In genomic region chr10:88244781-88245350, GRCh38 we compare ENCODE assay signal across 2 cellular contexts.
TF ChIP-seq lines count a peak whose summit lies in the region.

No MANE protein-coding gene starts in this region.

TF ChIP-seq in HEK293, 187 proteins besides CTCF, POLR2A, EP300 and RAD21 (continued from another document):
- no peak for TF ChIP-seq ZNF488 (tag by site-specific recombination; IDR thresholded peaks at IDR 0.05)
- TF ChIP-seq HOXA7 (CRISPR knock-in tag; IDR thresholded peaks at IDR 0.05; ENCODE audit: borderline replicate concordance), result no peak
- TF ChIP-seq ZNF645 (tag by site-specific recombination; IDR thresholded peaks at IDR 0.05), result no peak
- no peak for TF ChIP-seq ZXDB (tag by site-specific recombination; IDR thresholded peaks at IDR 0.05)
- no peak for TF ChIP-seq INSM2 (tag by site-specific recombination; IDR thresholded peaks at IDR 0.05)
- no peak for TF ChIP-seq TRIM28 (IDR thresholded peaks at IDR 0.05; ENCODE audit: borderline replicate concordance, low read length)

TF ChIP-seq in WTC11, 78 proteins besides CTCF, POLR2A, EP300 and RAD21 (continued from another document):
- TF ChIP-seq PRDM15 (CRISPR knock-in tag; IDR thresholded peaks at IDR 0.05) (no peak), E2F4 (CRISPR knock-in tag; IDR thresholded peaks at IDR 0.05; ENCODE audit: borderline replicate concordance, low read depth) (no peak), AR (CRISPR knock-in tag; IDR thresholded peaks at IDR 0.05) (no peak), ZNF317 (CRISPR knock-in tag; IDR thresholded peaks at IDR 0.05; ENCODE audit: borderline replicate concordance, low read depth) (no peak), ZNF232 (CRISPR knock-in tag; IDR thresholded peaks at IDR 0.05) (no peak), SOX15 (CRISPR knock-in tag; IDR thresholded peaks at IDR 0.05) (no peak), ELF4 (CRISPR knock-in tag; IDR thresholded peaks at IDR 0.05; ENCODE audit: low read depth) (no peak), ZNF281 (CRISPR knock-in tag; IDR thresholded peaks at IDR 0.05) (no peak), STAT6 (CRISPR knock-in tag; conservative IDR thresholded peaks at IDR 0.05; ENCODE audit: low read depth) (no peak), FOXK1 (CRISPR knock-in tag; IDR thresholded peaks at IDR 0.05) (no peak), TEAD4 (CRISPR knock-in tag; IDR thresholded peaks at IDR 0.05) (no peak)
